Comparison of ENCODE assay signal across 21 cellular contexts in genomic region chr6:100217225-100217624, GRCh38.
DNase-seq lines count a peak whose midpoint lies in the region; ATAC-seq and TF ChIP-seq lines count a peak whose summit lies in the region.
"Had no signal": no experiment of that assay in that cellular context is flagged by ENCODE, and none has a peak within 500 bp of the region (broad histone marks: within the 10 kb centered on the region; RNA-seq: fewer than 3 reads in every experiment).

No MANE protein-coding gene starts in this region.

- ATAC-seq in SK-N-SH treated with all-trans-retinoic acid at 6 μM for 48 hours (peak; percentile 82), HG02642 (IDR thresholded peaks at IDR 0.05; ENCODE audit: poor library complexity, unreplicated experiment) (no peak), GM21381 (IDR thresholded peaks at IDR 0.05; ENCODE audit: unreplicated experiment) (no peak)
- ATAC-seq: GM12878, HCT116 had no signal

- no peak overlapping the region for H3K27ac ChIP-seq in coronary artery
- H3K27ac ChIP-seq: C4-2B had no signal

- peak overlapping the region; percentile 13 for H3K27ac Mint-ChIP-seq in glutamatergic neuron (ENCODE audit: unreplicated experiment)
- H3K27ac Mint-ChIP-seq: CD8-positive, alpha-beta memory T cell; IgD-negative memory B cell had no signal

- TF ChIP-seq CTCF in glutamatergic neuron (IDR thresholded peaks at IDR 0.05; ENCODE audit: partially characterized antibody, unreplicated experiment) (no peak), coronary artery (IDR thresholded peaks at IDR 0.05) (no peak)

- peaks cover 7% of the 10 kb centered on the region for H3K27me3 Mint-ChIP-seq in glutamatergic neuron (ENCODE audit: unreplicated experiment)

- peak; percentile 25 for DNase-seq in GM03348 (ENCODE audit: low spot score)
- DNase-seq in glutamatergic neuron = no peak
- DNase-seq in NCI-H2171 treated with DMSO at 0.1 percent for 48 hours (lab: John Stamatoyannopoulos, UW) = no peak
- no peak for DNase-seq in coronary artery (ENCODE audit: low spot score)
- DNase-seq: Calu3; CD8-positive, alpha-beta memory T cell; DMS53; GOT3; MV-4-11; NCI-H1105 treated with DMSO at 0.1 percent for 48 hours; NCI-H2029 treated with DMSO at 0.1 percent for 48 hours; NCI-H524 treated with DMSO at 0.1 percent for 48 hours; Right ventricle myocardium superior; SW 1271 had no signal

- H3K36me3 Mint-ChIP-seq in glutamatergic neuron (ENCODE audit: unreplicated experiment) = no peaks in the 10 kb centered on the region
- H3K36me3 Mint-ChIP-seq: CD8-positive, alpha-beta memory T cell; IgD-negative memory B cell had no signal

- no peak overlapping the region for H3K4me3 Mint-ChIP-seq in glutamatergic neuron (ENCODE audit: unreplicated experiment)
- H3K4me3 Mint-ChIP-seq: CD8-positive, alpha-beta memory T cell; IgD-negative memory B cell had no signal

- peaks cover 16% of the 10 kb centered on the region for H3K4me1 Mint-ChIP-seq in glutamatergic neuron (ENCODE audit: low read depth, unreplicated experiment)
- H3K4me1 Mint-ChIP-seq: CD8-positive, alpha-beta memory T cell; IgD-negative memory B cell had no signal

- H3K4me3 ChIP-seq in coronary artery = no peak overlapping the region
- H3K4me3 ChIP-seq: GM12878 had no signal

- peaks cover 1% of the 10 kb centered on the region for H3K9me3 Mint-ChIP-seq in glutamatergic neuron (ENCODE audit: unreplicated experiment)

TF ChIP-seq in SK-N-SH treated with all-trans-retinoic acid at 6 μM for 48 hours, 23 proteins besides CTCF, POLR2A, EP300 and RAD21:
- no peak for TF ChIP-seq CSDC2 (CRISPR knock-in tag; IDR thresholded peaks at IDR 0.05)
- no peak for TF ChIP-seq PPARA (CRISPR knock-in tag; IDR thresholded peaks at IDR 0.05; ENCODE audit: borderline replicate concordance)
- no peak for TF ChIP-seq ZNF70 (CRISPR knock-in tag; IDR thresholded peaks at IDR 0.05)
- TF ChIP-seq TCF4 (CRISPR knock-in tag; IDR thresholded peaks at IDR 0.05; ENCODE audit: borderline replicate concordance) = no peak
- TF ChIP-seq ZNF8 (CRISPR knock-in tag; IDR thresholded peaks at IDR 0.05) = no peak
- no peak for TF ChIP-seq TOX (CRISPR knock-in tag; IDR thresholded peaks at IDR 0.05; ENCODE audit: borderline replicate concordance)
- no peak for TF ChIP-seq GLIS3 (CRISPR knock-in tag; IDR thresholded peaks at IDR 0.05)
- no peak for TF ChIP-seq OSR1 (CRISPR knock-in tag; IDR thresholded peaks at IDR 0.05)
- no peak for TF ChIP-seq PATZ1 (CRISPR knock-in tag; IDR thresholded peaks at IDR 0.05; ENCODE audit: borderline replicate concordance)
- no peak for TF ChIP-seq BACH2 (CRISPR knock-in tag; IDR thresholded peaks at IDR 0.05; ENCODE audit: borderline replicate concordance)
- no peak for TF ChIP-seq CREB5 (CRISPR knock-in tag; IDR thresholded peaks at IDR 0.05; ENCODE audit: low read depth)
- no peak for TF ChIP-seq POU6F1 (CRISPR knock-in tag; IDR thresholded peaks at IDR 0.05; ENCODE audit: borderline replicate concordance, low read depth)
- TF ChIP-seq ZFP30 (CRISPR knock-in tag; IDR thresholded peaks at IDR 0.05) = no peak
- no peak for TF ChIP-seq ESRRG (CRISPR knock-in tag; IDR thresholded peaks at IDR 0.05)
- TF ChIP-seq ZC3H10 (CRISPR knock-in tag; IDR thresholded peaks at IDR 0.05) = no peak
